Comparison of ENCODE assay signal across 1 cellular context in genomic region chr7:138630059-138630610, GRCh38.
TF ChIP-seq lines count a peak whose summit lies in the region.

No MANE protein-coding gene starts in this region.

TF ChIP-seq in K562, 482 proteins besides CTCF, POLR2A, EP300 and RAD21 (continued from another document and continues in another):
- TF ChIP-seq ZNF398 (CRISPR knock-in tag; IDR thresholded peaks at IDR 0.05) (no peak), ZBTB43 (CRISPR knock-in tag; IDR thresholded peaks at IDR 0.05) (no peak), RBM15 (IDR thresholded peaks at IDR 0.05; ENCODE audit: insufficient read depth, low read length) (no peak), CBFA2T2 (conservative IDR thresholded peaks at IDR 0.05) (peak; percentile 65), MYC (IDR thresholded peaks at IDR 0.05; ENCODE audit: low read depth, low read length) (no peak), MYC (CRISPR knock-in tag; IDR thresholded peaks at IDR 0.05; ENCODE audit: borderline replicate concordance, low read depth) (no peak), SMARCA5 (IDR thresholded peaks at IDR 0.05) (no peak), GTF2A2 (tag; IDR thresholded peaks at IDR 0.05) (no peak), SMARCA4 (IDR thresholded peaks at IDR 0.05) (no peak), ELF2 (CRISPR knock-in tag; IDR thresholded peaks at IDR 0.05) (no peak), ZC3H4 (CRISPR knock-in tag; IDR thresholded peaks at IDR 0.05; ENCODE audit: borderline replicate concordance) (no peak), ZNF280B (CRISPR knock-in tag; IDR thresholded peaks at IDR 0.05) (no peak), GMEB1 (CRISPR knock-in tag; IDR thresholded peaks at IDR 0.05) (no peak), USF1 (CRISPR knock-in tag; IDR thresholded peaks at IDR 0.05) (no peak), STAT5A (IDR thresholded peaks at IDR 0.05; ENCODE audit: borderline replicate concordance, low read length) (peak; percentile 25; the same call in 1 of the 2 replicates), ETV5 (CRISPR knock-in tag; IDR thresholded peaks at IDR 0.05; ENCODE audit: low read depth) (no peak), SMC3 (conservative IDR thresholded peaks at IDR 0.05; ENCODE audit: insufficient read depth, low read depth, low read length) (no peak), TFAM (CRISPR knock-in tag; conservative IDR thresholded peaks at IDR 0.05) (no peak), ZNF280A (IDR thresholded peaks at IDR 0.05; ENCODE audit: low read depth, partially characterized antibody) (no peak), CREM (IDR thresholded peaks at IDR 0.05; ENCODE audit: low read depth) (no peak), ARID1B (IDR thresholded peaks at IDR 0.05) (peak; percentile 78), MCM7 (IDR thresholded peaks at IDR 0.05) (no peak), MEF2A (IDR thresholded peaks at IDR 0.05; ENCODE audit: control insufficient read depth, low read depth, low read length) (no peak), CHD2 (IDR thresholded peaks at IDR 0.05; ENCODE audit: low read depth, low read length) (no peak), BDP1 (IDR thresholded peaks at IDR 0.05; ENCODE audit: insufficient read depth, insufficient read length) (no peak), KAT8 (IDR thresholded peaks at IDR 0.05; ENCODE audit: low read depth) (no peak), SMAD4 (CRISPR knock-in tag; conservative IDR thresholded peaks at IDR 0.05) (no peak), ZNF212 (CRISPR knock-in tag; IDR thresholded peaks at IDR 0.05) (no peak), BRD4 (IDR thresholded peaks at IDR 0.05) (no peak), NR3C1 (CRISPR knock-in tag; IDR thresholded peaks at IDR 0.05) (no peak), HDAC6 (IDR thresholded peaks at IDR 0.05; ENCODE audit: low read depth, low read length) (no peak), ETV1 (tag; conservative IDR thresholded peaks at IDR 0.05; ENCODE audit: low read depth) (no peak), ZNF57 (CRISPR knock-in tag; IDR thresholded peaks at IDR 0.05) (no peak), KAT2B (IDR thresholded peaks at IDR 0.05; ENCODE audit: low read depth, low read length) (no peak), POLR2AphosphoS5 (IDR thresholded peaks at IDR 0.05; ENCODE audit: control insufficient read depth, insufficient read depth, low read depth, low read length) (no peak), ARID2 (IDR thresholded peaks at IDR 0.05) (no peak), ZNF184 (CRISPR knock-in tag; IDR thresholded peaks at IDR 0.05) (no peak), SIRT6 (IDR thresholded peaks at IDR 0.05; ENCODE audit: low read depth, low read length) (no peak), E2F1 (CRISPR knock-in tag; IDR thresholded peaks at IDR 0.05) (no peak), EWSR1 (IDR thresholded peaks at IDR 0.05; ENCODE audit: borderline replicate concordance, low read depth, partially characterized antibody) (no peak), ARID3B (CRISPR knock-in tag; IDR thresholded peaks at IDR 0.05; ENCODE audit: borderline replicate concordance) (no peak), CHD1 (IDR thresholded peaks at IDR 0.05; ENCODE audit: low read length) (no peak), E2F8 (IDR thresholded peaks at IDR 0.05; ENCODE audit: low read depth, partially characterized antibody) (no peak), RBM39 (optimal IDR thresholded peaks at IDR 0.05; ENCODE audit: low read depth, low read length) (no peak), TEAD4 (IDR thresholded peaks at IDR 0.05; ENCODE audit: low read length) (0 out of 2 replicates have a peak, but pooled peaks have one; percentile 23), TEAD4 (CRISPR knock-in tag; IDR thresholded peaks at IDR 0.05; ENCODE audit: borderline replicate concordance) (no peak), POLR2G (IDR thresholded peaks at IDR 0.05; ENCODE audit: low read depth, low read length) (no peak), KLF13 (tag; IDR thresholded peaks at IDR 0.05; ENCODE audit: borderline replicate concordance, low read depth) (no peak), TAL1 (IDR thresholded peaks at IDR 0.05) (peak; percentile 65), BHLHE40 (IDR thresholded peaks at IDR 0.05; ENCODE audit: low read length) (no peak), ZNF76 (CRISPR knock-in tag; IDR thresholded peaks at IDR 0.05; ENCODE audit: borderline replicate concordance) (no peak), VEZF1 (CRISPR knock-in tag; IDR thresholded peaks at IDR 0.05) (no peak), SP1 (CRISPR knock-in tag; IDR thresholded peaks at IDR 0.05) (no peak), ATF6 (CRISPR knock-in tag; IDR thresholded peaks at IDR 0.05) (no peak), NCOR1 (IDR thresholded peaks at IDR 0.05) (peak; percentile 19; the same call in 1 of the 2 replicates)
